25 cellular contexts compared by ENCODE assay signal in genomic region chr6:134984821-134985220, GRCh38. TPM values are rescaled to one million over a fixed set of nuclear protein-coding genes. Genes with fewer than 3 reads are reported as not detected.
A peak's percentile ranks its signal among the peaks of the same experiment; 100 is the strongest.
DNase-seq lines count a peak whose midpoint lies in the region; ATAC-seq and TF ChIP-seq lines count a peak whose summit lies in the region.
"Had no signal": no experiment of that assay in that cellular context is flagged by ENCODE, and none has a peak within 500 bp of the region (broad histone marks: within the 10 kb centered on the region; RNA-seq: fewer than 3 reads in every experiment).

No MANE protein-coding gene starts in this region.

- H3K9me3 ChIP-seq in breast epithelium, result no peaks in the 10 kb centered on the region
- H3K9me3 ChIP-seq in PC-9 (ENCODE audit: insufficient read depth, low read depth), result no peaks in the 10 kb centered on the region
- H3K9me3 ChIP-seq: ascending aorta, sigmoid colon had no signal

- H3F3A ChIP-seq in PC-9 (ENCODE audit: insufficient read depth, low read depth), result no peaks in the 10 kb centered on the region

- POLR2A ChIA-PET in MCF 10A (lab: Yijun Ruan, JAX) (no interaction called here), RWPE1 (lab: Yijun Ruan, JAX; ENCODE audit: low non-redundant PET) (no interaction called here), PC-9 (lab: Charles Lee; ENCODE audit: unreplicated experiment) (no interaction called here)

- no peak overlapping the region for H2AFZ ChIP-seq in PC-9
- H2AFZ ChIP-seq: neural progenitor cell had no signal

- no peak for TF ChIP-seq CTCF in MCF 10A (IDR thresholded peaks at IDR 0.05; ENCODE audit: unreplicated experiment)
- no peak for TF ChIP-seq CTCF in breast epithelium (IDR thresholded peaks at IDR 0.05)
- no peak for TF ChIP-seq CTCF in RWPE1 (conservative IDR thresholded peaks at IDR 0.05; ENCODE audit: low read depth)
- no peak for TF ChIP-seq CTCF in PC-9 (conservative IDR thresholded peaks at IDR 0.05)

- H3K36me3 ChIP-seq in breast epithelium (peaks cover 5% of the 10 kb centered on the region), PC-9 (ENCODE audit: low read depth) (peaks cover 32% of the 10 kb centered on the region)
- H3K36me3 ChIP-seq: neural progenitor cell had no signal

- H3K4me3 ChIP-seq in breast epithelium (no peak overlapping the region), PC-9 (no peak overlapping the region)
- H3K4me3 ChIP-seq: ascending aorta, dorsolateral prefrontal cortex, K562, neural progenitor cell, sigmoid colon had no signal

- peaks cover 13% of the 10 kb centered on the region for H3K4me1 Mint-ChIP-seq in MCF 10A (ENCODE audit: insufficient read depth, unreplicated experiment)
- H3K4me1 Mint-ChIP-seq in stimulated activated naive CD8-positive, alpha-beta T cell treated with anti-CD3 and anti-CD28 coated beads, Interleukin-15, amount 100 ng/mL, for 72 hours, result peaks cover 36% of the 10 kb centered on the region
- H3K4me1 Mint-ChIP-seq: neural progenitor cell had no signal

- H3K27me3 ChIP-seq in breast epithelium (no peaks in the 10 kb centered on the region), PC-9 (ENCODE audit: insufficient read depth, low read depth) (no peaks in the 10 kb centered on the region)
- H3K27me3 ChIP-seq: ascending aorta, dorsolateral prefrontal cortex, neural progenitor cell, sigmoid colon had no signal

- CTCF ChIA-PET in MCF 10A (lab: Yijun Ruan, JAX) (no interaction called here), RWPE1 (lab: Yijun Ruan, JAX) (no interaction called here), PC-9 (lab: Charles Lee) (no interaction called here)

- no peaks in the 10 kb centered on the region for H3K9me2 ChIP-seq in PC-9 (ENCODE audit: insufficient read depth)

- H3K27ac Mint-ChIP-seq in MCF 10A (ENCODE audit: low read depth, unreplicated experiment), result no peak overlapping the region
- H3K27ac Mint-ChIP-seq in stimulated activated naive CD8-positive, alpha-beta T cell treated with anti-CD3 and anti-CD28 coated beads, Interleukin-15, amount 100 ng/mL, for 72 hours, result peak overlapping the region; percentile 19 to 36
- H3K27ac Mint-ChIP-seq: memory B cell, neural progenitor cell had no signal

- no peak overlapping the region for H3K4me2 ChIP-seq in PC-9
- H3K4me2 ChIP-seq: neural progenitor cell had no signal

- H4K20me1 ChIP-seq in PC-9 (ENCODE audit: insufficient read depth), result 0 out of 2 replicates have a peak, but pooled peaks cover 5% of the 10 kb centered on the region

- H3K27ac ChIP-seq in breast epithelium (no peak overlapping the region), RWPE1 (no peak overlapping the region), PC-9 (no peak overlapping the region)
- H3K27ac ChIP-seq: ascending aorta, dorsolateral prefrontal cortex, neural progenitor cell, sigmoid colon had no signal

- ATAC-seq in stimulated activated naive CD8-positive, alpha-beta T cell treated with anti-CD3 and anti-CD28 coated beads, Interleukin-15, amount 100 ng/mL, for 72 hours, result no peak
- no peak for ATAC-seq in GM18520 (IDR thresholded peaks at IDR 0.05; ENCODE audit: unreplicated experiment)
- ATAC-seq: K562 had no signal

- no peak for TF ChIP-seq POLR2A in breast epithelium (IDR thresholded peaks at IDR 0.05)

- H3K4me1 ChIP-seq in breast epithelium (no peaks in the 10 kb centered on the region), PC-9 (replicated peaks; ENCODE audit: insufficient read depth) (no peaks in the 10 kb centered on the region)
- H3K4me1 ChIP-seq: ascending aorta, sigmoid colon had no signal

- no peak overlapping the region for H3K4me3 Mint-ChIP-seq in MCF 10A (ENCODE audit: unreplicated experiment)
- no peak overlapping the region for H3K4me3 Mint-ChIP-seq in stimulated activated naive CD8-positive, alpha-beta T cell treated with anti-CD3 and anti-CD28 coated beads, Interleukin-15, amount 100 ng/mL, for 72 hours
- H3K4me3 Mint-ChIP-seq: activated T-helper 1 cell treated with anti-CD3 and anti-CD28 coated beads, Interleukin-12 subunit alpha, Interleukin-12 subunit beta, Interleukin-2, Interleukin-4 antibody, amounts not matched to agents 30 ng/mL and 10 ng/mL and 1 ng/mL, durations not matched to agents 14 hours and 24 hours and 36 hours; memory B cell; neural progenitor cell had no signal

- intact Hi-C loops in MCF 10A (cut with micrococcal nuclease), result no loop called here
- intact Hi-C loops in breast epithelium (cut with DNase I; ENCODE audit: low total_unique reads), result no loop called here
- intact Hi-C loops in PC-9 (cut with micrococcal nuclease; ENCODE audit: unreplicated experiment), result no loop called here

- no peaks in the 10 kb centered on the region for H3K27me3 Mint-ChIP-seq in MCF 10A (ENCODE audit: insufficient read depth, unreplicated experiment)
- no peaks in the 10 kb centered on the region for H3K27me3 Mint-ChIP-seq in stimulated activated naive CD8-positive, alpha-beta T cell treated with anti-CD3 and anti-CD28 coated beads, Interleukin-15, amount 100 ng/mL, for 72 hours
- H3K27me3 Mint-ChIP-seq: memory B cell had no signal

- H3K79me2 ChIP-seq in PC-9 (ENCODE audit: low read depth), result no peaks in the 10 kb centered on the region; the same call in 1 of the 2 replicates

- peak; percentile 41 for DNase-seq in MCF 10A (ENCODE audit: unreplicated experiment)
- no peak for DNase-seq in breast epithelium (ENCODE audit: low spot score in 2 of 2)
- DNase-seq in RPMI7951 (ENCODE audit: low read depth), result peak; percentile 42
- peak; percentile 13 for DNase-seq in fibroblast of gingiva (ENCODE audit: low read depth)
- DNase-seq in stimulated activated naive CD8-positive, alpha-beta T cell treated with anti-CD3 and anti-CD28 coated beads, Interleukin-15, amount 100 ng/mL, for 72 hours, result no peak
- no peak for DNase-seq in RWPE1 (ENCODE audit: low spot score)
- DNase-seq in PC-9, result no peak
- DNase-seq: activated CD4-positive, alpha-beta T cell treated with anti-CD3 and anti-CD28 coated beads, Interleukin-2, amount 50 U/mL, for 1 hour; DMS79; dorsolateral prefrontal cortex; foreskin melanocyte; H7; NCI-H1436; NCI-H226; Right ventricle myocardium superior; sigmoid colon; stimulated activated CD4-positive, alpha-beta T cell treated with anti-CD3 and anti-CD28 coated beads, Interleukin-4, amount 100 ng/mL, for 24 hours; T-helper 9 cell; trophoblast cell had no signal

- peaks cover 33% of the 10 kb centered on the region for H3K36me3 Mint-ChIP-seq in MCF 10A (ENCODE audit: insufficient read depth, unreplicated experiment)

- no TSS peak for BruUV-seq in MCF 10A (replicated peaks; lab: Mats Ljungman, UMichigan)
- BruUV-seq in PC-9 (replicated peaks; lab: Mats Ljungman, UMichigan), result no TSS peak

- H3K9me3 Mint-ChIP-seq in MCF 10A (ENCODE audit: unreplicated experiment), result no peaks in the 10 kb centered on the region
- H3K9me3 Mint-ChIP-seq in stimulated activated naive CD8-positive, alpha-beta T cell treated with anti-CD3 and anti-CD28 coated beads, Interleukin-15, amount 100 ng/mL, for 72 hours, result peaks cover 0 to 6% of the 10 kb centered on the region in 2 donors
- H3K9me3 Mint-ChIP-seq: memory B cell, neural progenitor cell had no signal

RNA-seq across cellular contexts. Expression of gene ALDH8A1, which starts 34.9 kb away (rescaled TPM):
- 1.1 and 2.0 TPM in 2 replicates for total RNA-seq in MCF 10A (2022)
- 1 to 10 TPM in 1 of 3 donors, under 1 TPM in 2; 0.66 to 1.5 (median 0.80) TPM for total RNA-seq in breast epithelium
- total RNA-seq in RPMI7951 (2014; rRNA removed; shearing (Covaris generic)), result 0.12 TPM in 1 of 2 replicates, not detected in the other
- 0.83 and 1.1 TPM in 2 replicates for total RNA-seq in PC-9 (2021)
- total RNA-seq: ascending aorta had no signal

Comparison
In these comparisons a context has a peak if more than half of its experiments do, and no peak if none do; other contexts are left out.
1. DNase-seq: peak in MCF 10A (single experiment), RPMI7951 (single experiment) and fibroblast of gingiva (single experiment); none in breast epithelium (0 of 2), stimulated activated naive CD8-positive, alpha-beta T cell treated with anti-CD3 and anti-CD28 coated beads, Interleukin-15, amount 100 ng/mL, for 72 hours (0 of 2), RWPE1 (single experiment) and PC-9 (0 of 2).